1 cellular context compared by ENCODE assay signal in genomic region chr17:59684967-59685366, GRCh38.
A peak's percentile ranks its signal among the peaks of the same experiment; 100 is the strongest.
TF ChIP-seq lines count a peak whose summit lies in the region.

No MANE protein-coding gene starts in this region.

TF ChIP-seq in K562, 482 proteins besides CTCF, POLR2A, EP300 and RAD21 (continued from another document and continues in another):
- no peak for TF ChIP-seq THRA (IDR thresholded peaks at IDR 0.05)
- no peak for TF ChIP-seq RREB1 (CRISPR knock-in tag; IDR thresholded peaks at IDR 0.05)
- no peak for TF ChIP-seq SNAPC5 (CRISPR knock-in tag; IDR thresholded peaks at IDR 0.05)
- no peak for TF ChIP-seq HINFP (tag; conservative IDR thresholded peaks at IDR 0.05; ENCODE audit: low read depth)
- TF ChIP-seq CBX8 (IDR thresholded peaks at IDR 0.05; ENCODE audit: borderline replicate concordance, extremely low read depth, low read depth, low read length, poor library complexity, severe bottlenecking) = no peak
- TF ChIP-seq TCFL5 (CRISPR knock-in tag; conservative IDR thresholded peaks at IDR 0.05) = no peak
- no peak for TF ChIP-seq HNRNPH1 (optimal IDR thresholded peaks at IDR 0.05; ENCODE audit: low read depth, low read length)
- peak; percentile 39 to 94; a peak in 2 of 4 replicates for TF ChIP-seq TBL1XR1 (IDR thresholded peaks at IDR 0.05; ENCODE audit: low read length in 2 of 2)
- no peak for TF ChIP-seq TAF7 (tag; IDR thresholded peaks at IDR 0.05)
- TF ChIP-seq DIDO1 (tag; IDR thresholded peaks at IDR 0.05; ENCODE audit: low read depth) = no peak
- peak; percentile 49; the same call in 1 of the 2 replicates for TF ChIP-seq DMBX1 (CRISPR knock-in tag; IDR thresholded peaks at IDR 0.05; ENCODE audit: borderline replicate concordance)
- peak; percentile 96 for TF ChIP-seq CCNT2 (IDR thresholded peaks at IDR 0.05; ENCODE audit: borderline replicate concordance, extremely low read depth, insufficient read length, low read depth, low read length)
- TF ChIP-seq EWSR1 (IDR thresholded peaks at IDR 0.05; ENCODE audit: borderline replicate concordance, low read depth, partially characterized antibody) = no peak
- no peak for TF ChIP-seq TSHZ1 (CRISPR knock-in tag; IDR thresholded peaks at IDR 0.05)
- no peak; the same call in 1 of the 2 replicates for TF ChIP-seq HES1 (IDR thresholded peaks at IDR 0.05; ENCODE audit: low read depth)
- TF ChIP-seq KAT7 (CRISPR knock-in tag; IDR thresholded peaks at IDR 0.05; ENCODE audit: borderline replicate concordance) = no peak
- TF ChIP-seq SMAD1 (IDR thresholded peaks at IDR 0.05; ENCODE audit: low read depth, low read length, partially characterized antibody) = peak; percentile 58
- TF ChIP-seq REST (CRISPR knock-in tag; IDR thresholded peaks at IDR 0.05; ENCODE audit: low read depth) = no peak
- no peak for TF ChIP-seq NCOA6 (IDR thresholded peaks at IDR 0.05)
- TF ChIP-seq PBX2 (CRISPR knock-in tag; IDR thresholded peaks at IDR 0.05; ENCODE audit: low read depth) = no peak
- peak; percentile 87 for TF ChIP-seq PBX2 (tag; conservative IDR thresholded peaks at IDR 0.05; ENCODE audit: low read depth)
- TF ChIP-seq ZNF324 (CRISPR knock-in tag; IDR thresholded peaks at IDR 0.05) = no peak
- no peak for TF ChIP-seq TFE3 (CRISPR knock-in tag; IDR thresholded peaks at IDR 0.05)
- no peak for TF ChIP-seq MAX (CRISPR knock-in tag; IDR thresholded peaks at IDR 0.05)
- TF ChIP-seq RB1 (IDR thresholded peaks at IDR 0.05; ENCODE audit: low read depth) = no peak
- no peak for TF ChIP-seq ID3 (CRISPR knock-in tag; IDR thresholded peaks at IDR 0.05)
- no peak for TF ChIP-seq ID3 (tag; IDR thresholded peaks at IDR 0.05)
- peak; percentile 99 for TF ChIP-seq TEAD4 (IDR thresholded peaks at IDR 0.05; ENCODE audit: low read length)
- no peak for TF ChIP-seq TEAD4 (CRISPR knock-in tag; IDR thresholded peaks at IDR 0.05; ENCODE audit: borderline replicate concordance)
- TF ChIP-seq HMG20B (CRISPR knock-in tag; IDR thresholded peaks at IDR 0.05) = no peak
- TF ChIP-seq NRF1 (conservative IDR thresholded peaks at IDR 0.05 in 1 of 2, IDR thresholded peaks at IDR 0.05 in 1 of 2) = peak; percentile 32; a peak in 1 of 4 replicates
- no peak for TF ChIP-seq GTF2F1 (IDR thresholded peaks at IDR 0.05; ENCODE audit: low read depth, low read length)
- TF ChIP-seq ZNF444 (CRISPR knock-in tag; IDR thresholded peaks at IDR 0.05) = no peak
- TF ChIP-seq MIER1 (IDR thresholded peaks at IDR 0.05; ENCODE audit: low read depth) = no peak
- no peak for TF ChIP-seq ELF1 (tag; IDR thresholded peaks at IDR 0.05)
